ENCODE assay signal across 8 cellular contexts in the genomic region with DNA sequence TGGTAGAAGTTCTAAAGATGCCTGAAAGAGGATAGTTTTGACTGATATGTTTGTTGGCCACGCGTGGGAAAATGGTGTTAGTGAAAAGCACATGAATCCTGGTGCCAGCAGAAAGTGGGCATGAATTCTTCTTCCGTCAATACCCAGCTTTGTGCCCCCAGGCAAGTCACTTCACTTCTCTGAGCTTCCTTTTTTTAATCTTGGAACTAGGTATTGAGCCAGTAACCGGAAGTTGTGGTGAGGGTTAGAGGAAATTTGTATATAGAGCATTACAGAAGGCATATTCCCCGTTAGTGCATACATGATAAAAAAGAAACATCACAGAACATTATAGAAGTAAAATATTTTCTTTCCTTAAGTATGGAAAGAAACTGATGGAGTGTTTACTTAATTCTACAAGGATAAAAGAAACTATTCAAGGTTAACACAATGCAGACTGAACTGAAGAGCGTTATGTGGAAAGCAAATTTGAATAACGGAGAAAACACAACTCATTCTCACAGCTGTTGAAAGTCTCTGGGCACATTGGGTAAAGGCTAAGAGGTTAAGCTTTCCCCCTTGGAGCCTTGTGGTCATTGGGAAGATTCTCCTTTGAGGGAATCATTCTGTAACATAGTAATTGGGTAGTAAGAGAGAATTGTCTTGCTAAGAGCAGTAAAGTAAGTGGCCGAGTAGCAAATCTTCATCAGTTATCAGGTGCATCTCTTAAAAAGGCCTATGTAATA.
DNase-seq lines count a peak whose midpoint lies in the region; ATAC-seq and TF ChIP-seq lines count a peak whose summit lies in the region.

No MANE protein-coding gene starts in this region.

- no peaks in the 10 kb centered on the region for H3K79me2 ChIP-seq in GM23338 (replicated peaks; ENCODE audit: insufficient read depth)

- POLR2A ChIA-PET in CD8-positive, alpha-beta T cell (lab: Charles Lee): interaction anchor here (0.5 to 1.7 kb wide), 8 partner anchors 8 to 237 kb away, joined by 3 to 4 read pairs (median 3); no protein-coding TSS in a partner anchor

- DNase-seq in CD8-positive, alpha-beta T cell: no peak
- DNase-seq in GM23338 (ENCODE audit: low spot score) (no peak), OCI-M1 (lab: John Stamatoyannopoulos, UW) (peak; percentile 57), left lung (no peak), osteocyte (ENCODE audit: extremely low spot score, unreplicated experiment) (no peak), NCI-H345 treated with DMSO at 0.1 percent for 48 hours (lab: John Stamatoyannopoulos, UW; ENCODE audit: unreplicated experiment) (no peak)

- H3K4me1 ChIP-seq in CD8-positive, alpha-beta T cell (ENCODE audit: insufficient read depth, low read length): peaks cover 64% of the 10 kb centered on the region
- H3K4me1 ChIP-seq in GM23338 (ENCODE audit: insufficient read depth): 0 out of 2 replicates have a peak, but pooled peaks cover 13% of the 10 kb centered on the region
- peaks cover 0 to 28% of the 10 kb centered on the region in 2 donors for H3K4me1 ChIP-seq in left lung

- H3K9me3 ChIP-seq in CD8-positive, alpha-beta T cell (ENCODE audit: low read length): no peaks in the 10 kb centered on the region
- H3K9me3 ChIP-seq in left lung: no peaks in the 10 kb centered on the region

- H3K4me3 ChIP-seq in CD8-positive, alpha-beta T cell (ENCODE audit: low read depth, low read length): peak overlapping the region; percentile 16
- H3K4me3 ChIP-seq in GM23338: no peak overlapping the region
- H3K4me3 ChIP-seq in left lung: no peak overlapping the region

- no peaks in the 10 kb centered on the region for H3F3A ChIP-seq in GM23338 (replicated peaks; ENCODE audit: low read depth)

- H3K36me3 ChIP-seq in CD8-positive, alpha-beta T cell (ENCODE audit: insufficient read depth, low read length): no peaks in the 10 kb centered on the region
- no peaks in the 10 kb centered on the region for H3K36me3 ChIP-seq in GM23338 (ENCODE audit: insufficient read depth)
- H3K36me3 ChIP-seq in left lung: no peaks in the 10 kb centered on the region

- no peaks in the 10 kb centered on the region for H4K20me1 ChIP-seq in GM23338 (replicated peaks; ENCODE audit: insufficient read depth)

- peak overlapping the region; percentile 84 for H3K27ac Mint-ChIP-seq in CD8-positive, alpha-beta T cell
- H3K27ac Mint-ChIP-seq in GM23338 (no peak overlapping the region), osteocyte (ENCODE audit: unreplicated experiment) (no peak overlapping the region)

- no peaks in the 10 kb centered on the region for H3K9me2 ChIP-seq in GM23338 (ENCODE audit: insufficient read depth)

- H3K9me3 Mint-ChIP-seq in CD8-positive, alpha-beta T cell: no peaks in the 10 kb centered on the region
- H3K9me3 Mint-ChIP-seq in GM23338 (no peaks in the 10 kb centered on the region), osteocyte (ENCODE audit: unreplicated experiment) (no peaks in the 10 kb centered on the region)

- H3K36me3 Mint-ChIP-seq in CD8-positive, alpha-beta T cell: peaks cover 2% of the 10 kb centered on the region
- no peaks in the 10 kb centered on the region for H3K36me3 Mint-ChIP-seq in GM23338 (ENCODE audit: low read depth)
- H3K36me3 Mint-ChIP-seq in osteocyte (ENCODE audit: unreplicated experiment): no peaks in the 10 kb centered on the region

- H3K4me1 Mint-ChIP-seq in CD8-positive, alpha-beta T cell (ENCODE audit: low read depth): peaks cover 62% of the 10 kb centered on the region
- H3K4me1 Mint-ChIP-seq in GM23338 (peaks cover 8% of the 10 kb centered on the region; the same call in 2 of the 3 replicates), osteocyte (ENCODE audit: unreplicated experiment) (peaks cover 25% of the 10 kb centered on the region)

- H3K4me2 ChIP-seq in GM23338: no peak overlapping the region

- no peaks in the 10 kb centered on the region for H3K27me3 Mint-ChIP-seq in CD8-positive, alpha-beta T cell (ENCODE audit: low read depth)
- H3K27me3 Mint-ChIP-seq in GM23338 (ENCODE audit: insufficient read depth, low read depth, poor library complexity) (no peaks in the 10 kb centered on the region), osteocyte (ENCODE audit: unreplicated experiment) (no peaks in the 10 kb centered on the region)

- TF ChIP-seq CTCF in CD8-positive, alpha-beta T cell (IDR thresholded peaks at IDR 0.05): no peak
- TF ChIP-seq CTCF in GM23338 (conservative IDR thresholded peaks at IDR 0.05; ENCODE audit: low read depth in 2 of 2) (no peak), left lung (IDR thresholded peaks at IDR 0.05) (no peak), osteocyte (IDR thresholded peaks at IDR 0.05) (no peak)

- H3K27ac ChIP-seq in CD8-positive, alpha-beta T cell (ENCODE audit: low read depth, low read length): no peak overlapping the region
- H3K27ac ChIP-seq in GM23338 (ENCODE audit: low read depth): no peak overlapping the region
- H3K27ac ChIP-seq in left lung: peak overlapping the region in 1 of 2 donors; percentile 88

- intact Hi-C loops in CD8-positive, alpha-beta T cell (cut with DNase I, micrococcal nuclease): loop anchor here in 1 of 2 experiments (2.0 kb wide), 1 partner anchor 20 kb away; no protein-coding TSS in a partner anchor
- intact Hi-C loops in left lung (cut with DNase I): no loop called here

- H3K27me3 ChIP-seq in CD8-positive, alpha-beta T cell (ENCODE audit: insufficient read depth, low read length): no peaks in the 10 kb centered on the region
- H3K27me3 ChIP-seq in GM23338 (ENCODE audit: insufficient read depth) (no peaks in the 10 kb centered on the region), left lung (no peaks in the 10 kb centered on the region)

- CTCF ChIA-PET in CD8-positive, alpha-beta T cell (lab: Charles Lee): interaction anchor here (0.7 to 2.5 kb wide), 6 partner anchors 17 to 268 kb away, joined by 3 to 13 read pairs (median 4); no protein-coding TSS in a partner anchor

- H2AFZ ChIP-seq in GM23338: peak overlapping the region; percentile 43; the same call in 1 of the 2 replicates

- peak overlapping the region; percentile 72 for H3K4me3 Mint-ChIP-seq in CD8-positive, alpha-beta T cell
- H3K4me3 Mint-ChIP-seq in GM23338 (no peak overlapping the region), osteocyte (ENCODE audit: unreplicated experiment) (no peak overlapping the region)

- no peak for ATAC-seq in CD8-positive, alpha-beta T cell
- ATAC-seq in GM23338: no peak
- ATAC-seq in left lung: peak; percentile 39
- no peak for ATAC-seq in GM21619 (IDR thresholded peaks at IDR 0.05; ENCODE audit: unreplicated experiment)
- ATAC-seq in HG02623 (IDR thresholded peaks at IDR 0.05; ENCODE audit: unreplicated experiment): no peak

TF ChIP-seq in GM23338, 12 proteins besides CTCF, POLR2A, EP300 and RAD21:
- no peak for TF ChIP-seq POLR2AphosphoS5 (IDR thresholded peaks at IDR 0.05; ENCODE audit: low read depth)
TF ChIP-seq in GM23338: peak in this region for 0.
